ENCODE assay signal across 12 cellular contexts in genomic region chr7:66950311-66950710, GRCh38.
"Had no signal": no experiment of that assay in that cellular context is flagged by ENCODE, and none has a peak within 500 bp of the region (broad histone marks: within the 10 kb centered on the region; RNA-seq: fewer than 3 reads in every experiment).

No MANE protein-coding gene starts in this region.

- H3K9me3 ChIP-seq: adrenal gland, gastrocnemius medialis, heart right ventricle, left lung, tibial artery, vagina had no signal

- DNase-seq: activated CD4-positive, alpha-beta memory T cell treated with anti-CD3 and anti-CD28 coated beads, Interleukin-2, amount 10 ng/mL, durations not matched to agents 7 days and 5 days; activated CD4-positive, alpha-beta T cell treated with anti-CD3 and anti-CD28 coated beads for 36 hours; activated naive CD4-positive, alpha-beta T cell treated with anti-CD3 and anti-CD28 coated beads, Interleukin-2, amount 10 ng/mL, durations not matched to agents 7 days and 5 days; cerebellar nuclear complex; gastrocnemius medialis; heart right ventricle; left lung; nephron progenitor cell; T-helper 9 cell had no signal

- H3K4me1 ChIP-seq: gastrocnemius medialis, tibial artery, vagina had no signal

- H3K4me3 ChIP-seq: adrenal gland, gastrocnemius medialis, heart right ventricle, left lung, tibial artery, vagina had no signal

- ATAC-seq: activated CD4-positive, alpha-beta T cell treated with anti-CD3 and anti-CD28 coated beads for 36 hours; gastrocnemius medialis; heart right ventricle; left lung had no signal

- H3K27ac ChIP-seq: adrenal gland, gastrocnemius medialis, heart right ventricle, left lung, tibial artery, vagina had no signal

- H3K27me3 ChIP-seq: adrenal gland, gastrocnemius medialis, heart right ventricle, left lung, tibial artery, vagina had no signal
